25 cellular contexts compared by ENCODE assay signal in genomic region chr5:62041364-62041763, GRCh38.
"Had no signal": no experiment of that assay in that cellular context is flagged by ENCODE, and none has a peak within 500 bp of the region (broad histone marks: within the 10 kb centered on the region; RNA-seq: fewer than 3 reads in every experiment).

No MANE protein-coding gene starts in this region.

- H3K9me3 Mint-ChIP-seq: activated CD4-positive, alpha-beta memory T cell treated with anti-CD3 and anti-CD28 coated beads, Interleukin-2, amount 10 ng/mL, durations not matched to agents 7 days and 5 days; activated CD4-positive, alpha-beta T cell treated with anti-CD3 and anti-CD28 coated beads, Interleukin-2, amount 10 ng/mL, durations not matched to agents 7 days and 5 days; activated naive CD8-positive, alpha-beta T cell treated with anti-CD3 and anti-CD28 coated beads, Interleukin-2, amount 10 ng/mL, durations not matched to agents 7 days and 5 days had no signal

- H3K4me3 Mint-ChIP-seq: activated CD4-positive, alpha-beta memory T cell treated with anti-CD3 and anti-CD28 coated beads, Interleukin-2, amount 10 ng/mL, durations not matched to agents 7 days and 5 days; activated CD4-positive, alpha-beta T cell treated with anti-CD3 and anti-CD28 coated beads, Interleukin-2, amount 10 ng/mL, durations not matched to agents 7 days and 5 days; activated naive CD4-positive, alpha-beta T cell treated with anti-CD3 and anti-CD28 coated beads, Interleukin-2, amount 10 ng/mL, durations not matched to agents 7 days and 5 days; activated naive CD8-positive, alpha-beta T cell treated with anti-CD3 and anti-CD28 coated beads, Interleukin-2, amount 10 ng/mL, durations not matched to agents 7 days and 5 days; activated T-cell treated with anti-CD3 and anti-CD28 coated beads, Interleukin-2, amount 50 U/mL, for 24 hours; activated T-cell treated with anti-CD3 and anti-CD28 coated beads, Interleukin-2, amount 50 U/mL, for 72 hours; brain; WTC11 had no signal

- H3K27me3 Mint-ChIP-seq: activated CD4-positive, alpha-beta memory T cell treated with anti-CD3 and anti-CD28 coated beads, Interleukin-2, amount 10 ng/mL, durations not matched to agents 7 days and 5 days; activated naive CD4-positive, alpha-beta T cell treated with anti-CD3 and anti-CD28 coated beads, Interleukin-2, amount 10 ng/mL, durations not matched to agents 7 days and 5 days; activated naive CD8-positive, alpha-beta T cell treated with anti-CD3 and anti-CD28 coated beads, Interleukin-2, amount 10 ng/mL, durations not matched to agents 7 days and 5 days had no signal

- H3K36me3 Mint-ChIP-seq: activated naive CD4-positive, alpha-beta T cell treated with anti-CD3 and anti-CD28 coated beads, Interleukin-2, amount 10 ng/mL, durations not matched to agents 7 days and 5 days; activated naive CD4-positive, alpha-beta T cell treated with anti-CD3 and anti-CD28 coated beads, Interleukin-2, amount 50 U/mL, for 72 hours; activated naive CD8-positive, alpha-beta T cell treated with anti-CD3 and anti-CD28 coated beads, Interleukin-2, amount 10 ng/mL, durations not matched to agents 7 days and 5 days; brain had no signal

- H3K27ac Mint-ChIP-seq: activated CD4-positive, alpha-beta memory T cell treated with anti-CD3 and anti-CD28 coated beads, Interleukin-2, amount 10 ng/mL, durations not matched to agents 7 days and 5 days; activated CD4-positive, alpha-beta T cell treated with anti-CD3 and anti-CD28 coated beads, Interleukin-2, amount 10 ng/mL, durations not matched to agents 7 days and 5 days; activated naive CD4-positive, alpha-beta T cell treated with anti-CD3 and anti-CD28 coated beads, Interleukin-2, amount 10 ng/mL, durations not matched to agents 7 days and 5 days; activated naive CD4-positive, alpha-beta T cell treated with anti-CD3 and anti-CD28 coated beads, Interleukin-2, amount 50 U/mL, for 72 hours; activated naive CD8-positive, alpha-beta T cell treated with anti-CD3 and anti-CD28 coated beads, Interleukin-2, amount 10 ng/mL, durations not matched to agents 7 days and 5 days; activated T-cell treated with anti-CD3 and anti-CD28 coated beads, Interleukin-2, amount 50 U/mL, for 24 hours; activated T-cell treated with anti-CD3 and anti-CD28 coated beads, Interleukin-2, amount 50 U/mL, for 72 hours; brain; WTC11 had no signal

- ATAC-seq: activated naive CD4-positive, alpha-beta T cell treated with anti-CD3 and anti-CD28 coated beads, Interleukin-2, amount 50 U/mL, for 72 hours; activated T-cell treated with anti-CD3 and anti-CD28 coated beads, Interleukin-2, amount 50 U/mL, for 72 hours; gastroesophageal sphincter; heart right ventricle; WTC11 had no signal

- H3K4me1 Mint-ChIP-seq: activated CD4-positive, alpha-beta memory T cell treated with anti-CD3 and anti-CD28 coated beads, Interleukin-2, amount 10 ng/mL, durations not matched to agents 7 days and 5 days; activated CD4-positive, alpha-beta T cell treated with anti-CD3 and anti-CD28 coated beads, Interleukin-2, amount 10 ng/mL, durations not matched to agents 7 days and 5 days; activated naive CD4-positive, alpha-beta T cell treated with anti-CD3 and anti-CD28 coated beads, Interleukin-2, amount 10 ng/mL, durations not matched to agents 7 days and 5 days; activated naive CD8-positive, alpha-beta T cell treated with anti-CD3 and anti-CD28 coated beads, Interleukin-2, amount 10 ng/mL, durations not matched to agents 7 days and 5 days had no signal

- DNase-seq: activated CD4-positive, alpha-beta memory T cell treated with anti-CD3 and anti-CD28 coated beads, Interleukin-2, amount 10 ng/mL, durations not matched to agents 7 days and 5 days; activated CD4-positive, alpha-beta T cell treated with anti-CD3 and anti-CD28 coated beads for 1 hour; activated CD4-positive, alpha-beta T cell treated with anti-CD3 and anti-CD28 coated beads for 4 hours; activated CD4-positive, alpha-beta T cell treated with anti-CD3 and anti-CD28 coated beads, Interleukin-2, amount 10 ng/mL, durations not matched to agents 7 days and 5 days; activated CD4-positive, alpha-beta T cell treated with anti-CD3 and anti-CD28 coated beads, Interleukin-2, amount 50 U/mL, for 4 hours; activated CD8-positive, alpha-beta memory T cell treated with anti-CD3 and anti-CD28 coated beads, Interleukin-2, amount 50 U/mL, for 48 hours; activated gamma-delta T cell; activated naive CD4-positive, alpha-beta T cell; activated naive CD4-positive, alpha-beta T cell treated with anti-CD3 and anti-CD28 coated beads, Interleukin-2, amount 10 ng/mL, durations not matched to agents 7 days and 5 days; activated naive CD8-positive, alpha-beta T cell treated with anti-CD3 and anti-CD28 coated beads, Interleukin-2, amount 10 ng/mL, durations not matched to agents 7 days and 5 days; activated T-cell treated with anti-CD3 and anti-CD28 coated beads for 4 hours; activated T-cell treated with anti-CD3 and anti-CD28 coated beads, Interleukin-2, amount 50 U/mL, for 24 hours; activated T-cell treated with anti-CD3 and anti-CD28 coated beads, Interleukin-2, amount 50 U/mL, for 72 hours; central memory CD4-positive, alpha-beta T cell; cerebellar nuclear complex; colonic mucosa; effector CD8-positive, alpha-beta T cell; esophagus squamous epithelium; foreskin melanocyte; heart right ventricle; T-helper 2 cell had no signal
